ENCODE assay signal across 8 cellular contexts in genomic region chrX:16836371-16836770, GRCh38. TPM values are rescaled to one million over a fixed set of nuclear protein-coding genes. Genes with fewer than 3 reads are reported as not detected.
DNase-seq lines count a peak whose midpoint lies in the region; ATAC-seq and TF ChIP-seq lines count a peak whose summit lies in the region.

No MANE protein-coding gene starts in this region.

- H2BK120ac ChIP-seq in mesendoderm (ENCODE audit: low read depth, low read length): no peak overlapping the region

- H3K18ac ChIP-seq in mesendoderm (ENCODE audit: low read length): no peak overlapping the region

- H3K27me3 Mint-ChIP-seq in CD8-positive, alpha-beta T cell (ENCODE audit: low read depth): no peaks in the 10 kb centered on the region
- H3K27me3 Mint-ChIP-seq in HFFc6 (ENCODE audit: insufficient read depth): no peaks in the 10 kb centered on the region

- POLR2A ChIA-PET in CD8-positive, alpha-beta T cell (lab: Charles Lee): no interaction called here

- H2AK5ac ChIP-seq in mesendoderm (ENCODE audit: low read length): no peak overlapping the region

- peaks cover 34% of the 10 kb centered on the region for H3K36me3 ChIP-seq in CD8-positive, alpha-beta T cell (ENCODE audit: insufficient read depth, low read length)
- peaks cover 0 to 13% of the 10 kb centered on the region in 2 donors for H3K36me3 ChIP-seq in adrenal gland (replicated peaks in 1 of 2)
- H3K36me3 ChIP-seq in mesendoderm (ENCODE audit: control insufficient read depth, insufficient read depth, low read length): no peaks in the 10 kb centered on the region

- no peaks in the 10 kb centered on the region for H3K9me3 ChIP-seq in CD8-positive, alpha-beta T cell (ENCODE audit: low read length)
- H3K9me3 ChIP-seq in adrenal gland (replicated peaks in 1 of 3): no peaks in the 10 kb centered on the region

- CTCF ChIA-PET in CD8-positive, alpha-beta T cell (lab: Charles Lee): no interaction called here

- H3K9me3 Mint-ChIP-seq in CD8-positive, alpha-beta T cell: no peaks in the 10 kb centered on the region
- H3K9me3 Mint-ChIP-seq in HFFc6: no peaks in the 10 kb centered on the region

- H3K79me1 ChIP-seq in mesendoderm (ENCODE audit: low read length): no peaks in the 10 kb centered on the region

- H3K4me1 ChIP-seq in CD8-positive, alpha-beta T cell (ENCODE audit: insufficient read depth, low read length): no peaks in the 10 kb centered on the region
- H3K4me1 ChIP-seq in adrenal gland (replicated peaks in 1 of 2) (peaks cover 3 to 16% of the 10 kb centered on the region in 2 donors), mesendoderm (ENCODE audit: control insufficient read depth, low read depth, low read length) (no peaks in the 10 kb centered on the region)

- no peak overlapping the region for H2BK15ac ChIP-seq in mesendoderm (replicated peaks; ENCODE audit: low read depth)

- DNase-seq in CD8-positive, alpha-beta T cell: peak in 1 of 7 experiments; percentile 14
- DNase-seq in HFFc6: no peak
- peak; percentile 79 to 91 (median 91) for DNase-seq in adrenal gland
- peak; percentile 63 for DNase-seq in mesendoderm
- no peak for DNase-seq in Ammon's horn (ENCODE audit: low spot score)
- DNase-seq in SW480 (ENCODE audit: low spot score): no peak
- DNase-seq in retina: no peak

- no peak overlapping the region for H3K4me2 ChIP-seq in mesendoderm (ENCODE audit: low read length)

- no peak overlapping the region for H4K5ac ChIP-seq in mesendoderm (ENCODE audit: low read length)

- no peak for TF ChIP-seq CTCF in CD8-positive, alpha-beta T cell (IDR thresholded peaks at IDR 0.05)
- TF ChIP-seq CTCF in HFFc6 (IDR thresholded peaks at IDR 0.05): peak; percentile 55
- TF ChIP-seq CTCF in adrenal gland (IDR thresholded peaks at IDR 0.05): peak; percentile 45 to 94 (median 78)

- H3K23ac ChIP-seq in mesendoderm (ENCODE audit: low read length): no peak overlapping the region

- H3K27ac Mint-ChIP-seq in CD8-positive, alpha-beta T cell: no peak overlapping the region
- H3K27ac Mint-ChIP-seq in HFFc6: no peak overlapping the region

- H2BK5ac ChIP-seq in mesendoderm (ENCODE audit: low read length): no peak overlapping the region

- H3K9ac ChIP-seq in mesendoderm (ENCODE audit: low read length): no peak overlapping the region

- peak in 1 of 2 donors; percentile 54 for TF ChIP-seq POLR2A in adrenal gland (IDR thresholded peaks at IDR 0.05)

- H3K4me1 Mint-ChIP-seq in CD8-positive, alpha-beta T cell (ENCODE audit: low read depth): peaks cover 4% of the 10 kb centered on the region
- H3K4me1 Mint-ChIP-seq in HFFc6 (ENCODE audit: low read depth): peaks cover 36% of the 10 kb centered on the region

- H3K4ac ChIP-seq in mesendoderm (ENCODE audit: low read depth, low read length): no peak overlapping the region

- H3K4me3 Mint-ChIP-seq in CD8-positive, alpha-beta T cell: no peak overlapping the region
- H3K4me3 Mint-ChIP-seq in HFFc6: no peak overlapping the region

- H3K4me3 ChIP-seq in CD8-positive, alpha-beta T cell (ENCODE audit: low read depth, low read length): no peak overlapping the region
- H3K4me3 ChIP-seq in adrenal gland (no peak overlapping the region), mesendoderm (ENCODE audit: low read length) (no peak overlapping the region)

- H3K56ac ChIP-seq in mesendoderm (ENCODE audit: low read length): no peak overlapping the region

- WGBS in adrenal gland, 4 donors: 29 to 59% (median 43%) methylated on average over 9 of the region's 9 CpGs
- no CpG with 5 or more reads among the region's 9 CpGs for WGBS in mesendoderm (ENCODE audit: extremely low coverage, insufficient coverage, low lambda C conversion rate)

- H3K27me3 ChIP-seq in CD8-positive, alpha-beta T cell (ENCODE audit: insufficient read depth, low read length): no peaks in the 10 kb centered on the region
- H3K27me3 ChIP-seq in adrenal gland: no peaks in the 10 kb centered on the region
- H3K27me3 ChIP-seq in mesendoderm (ENCODE audit: insufficient read depth, low read length, poor library complexity): no peaks in the 10 kb centered on the region

- H3K36me3 Mint-ChIP-seq in CD8-positive, alpha-beta T cell: peaks cover 76% of the 10 kb centered on the region
- peaks cover 13% of the 10 kb centered on the region for H3K36me3 Mint-ChIP-seq in HFFc6 (ENCODE audit: low read depth)

- intact Hi-C loops in CD8-positive, alpha-beta T cell (cut with DNase I, micrococcal nuclease): no loop called here
- intact Hi-C loops in adrenal gland (cut with DNase I): no loop called here

- H3K27ac ChIP-seq in CD8-positive, alpha-beta T cell (ENCODE audit: low read depth, low read length): no peak overlapping the region
- H3K27ac ChIP-seq in adrenal gland (peak overlapping the region in 4 of 5 donors; percentile 51 to 80 (median 64)), mesendoderm (ENCODE audit: low read depth, low read length) (no peak overlapping the region)

- peak; percentile 48 for ATAC-seq in CD8-positive, alpha-beta T cell
- ATAC-seq in HG03039 (IDR thresholded peaks at IDR 0.05; ENCODE audit: unreplicated experiment): no peak

- H4K8ac ChIP-seq in mesendoderm (ENCODE audit: low read depth, low read length): no peak overlapping the region

- no peaks in the 10 kb centered on the region for H3K79me2 ChIP-seq in mesendoderm (ENCODE audit: control insufficient read depth, insufficient read depth, low read length)

RNA-seq across cellular contexts. Expression of gene RBBP7, which starts 33.8 kb away (rescaled TPM):
- total RNA-seq in CD8-positive, alpha-beta T cell: 100 to 1,000 TPM; 130 to 131 TPM
- 100 to 1,000 TPM in 4 of 6 experiments, 10 to 100 TPM in 2; 83.4 to 121 (median 110) TPM for total RNA-seq in HFFc6 (2021; fragmentation: NEBNext Ultra II Directional; extraction: Animal tissue kit (Norgen Biotek cat#: 25700))
- total RNA-seq in adrenal gland: 1,000 to 10,000 TPM in 1 of 8 donors, 100 to 1,000 TPM in 7; 175 to 1,133 (median 276) TPM
- polyA plus RNA-seq in adrenal gland: 1,000 to 10,000 TPM in 1 of 3 donors, 100 to 1,000 TPM in 2; 249 to 1,639 (median 532) TPM
- polyA plus RNA-seq in mesendoderm (2013, experiment 1 of 2): 54.4 TPM
- 56.3 TPM for polyA plus RNA-seq in mesendoderm (2013, experiment 2 of 2)

RNA-seq across cellular contexts. Expression of gene TXLNG, which starts 50.1 kb away (rescaled TPM):
- 10 to 100 TPM; 31.3 to 32.3 TPM for total RNA-seq in CD8-positive, alpha-beta T cell
- 1 to 10 TPM; 6.8 to 7.8 (median 7.1) TPM for total RNA-seq in HFFc6 (2021; fragmentation: NEBNext Ultra II Directional; extraction: Animal tissue kit (Norgen Biotek cat#: 25700))
- total RNA-seq in adrenal gland: 10 to 100 TPM; 15.4 to 33.2 (median 20.5) TPM
- 10 to 100 TPM; 18.2 to 29.5 (median 27.0) TPM for polyA plus RNA-seq in adrenal gland
- polyA plus RNA-seq in mesendoderm (2013, experiment 1 of 2): 38.5 TPM
- polyA plus RNA-seq in mesendoderm (2013, experiment 2 of 2): 38.7 TPM

Comparison
In these comparisons a context has a peak if more than half of its experiments do, and no peak if none do; other contexts are left out.
1. DNase-seq: peak in adrenal gland (7 of 7) and mesendoderm (single experiment); none in HFFc6 (single experiment), Ammon's horn (single experiment), SW480 (single experiment) and retina (single experiment).
2. H3K27ac ChIP-seq: peak in adrenal gland (4 of 5); none in CD8-positive, alpha-beta T cell (single experiment) and mesendoderm (single experiment).